17 cellular contexts compared by ENCODE assay signal in genomic region chr3:43215684-43216336, GRCh38.
DNase-seq lines count a peak whose midpoint lies in the region; TF ChIP-seq lines count a peak whose summit lies in the region.
"Had no signal": no experiment of that assay in that cellular context is flagged by ENCODE, and none has a peak within 500 bp of the region (broad histone marks: within the 10 kb centered on the region; RNA-seq: fewer than 3 reads in every experiment).

No MANE protein-coding gene starts in this region.

- H3K9ac ChIP-seq in neural progenitor cell = no peak overlapping the region

- H3K4me1 ChIP-seq in neural progenitor cell = no peaks in the 10 kb centered on the region
- H3K4me1 ChIP-seq: SJCRH30 had no signal

- H2AFZ ChIP-seq in neural progenitor cell (replicated peaks) = no peak overlapping the region

- no peak overlapping the region for H3K4me3 Mint-ChIP-seq in neural progenitor cell
- H3K4me3 Mint-ChIP-seq: brain, HFFc6 had no signal

- no peaks in the 10 kb centered on the region for H3K9me3 ChIP-seq in WERI-Rb-1 (ENCODE audit: severe bottlenecking)
- H3K9me3 ChIP-seq in neural progenitor cell (ENCODE audit: low read depth) = no peaks in the 10 kb centered on the region
- H3K9me3 ChIP-seq: SJCRH30 had no signal

- H3K36me3 Mint-ChIP-seq in neural progenitor cell = no peaks in the 10 kb centered on the region
- H3K36me3 Mint-ChIP-seq: brain had no signal

- no peaks in the 10 kb centered on the region for H3K4me1 Mint-ChIP-seq in neural progenitor cell
- H3K4me1 Mint-ChIP-seq: brain had no signal

- H3K27ac ChIP-seq in WERI-Rb-1 (no peak overlapping the region), neural progenitor cell (no peak overlapping the region)
- H3K27ac ChIP-seq: 22Rv1, SJCRH30 had no signal

- H3K4me2 ChIP-seq in neural progenitor cell = no peak overlapping the region

- H3K79me2 ChIP-seq in neural progenitor cell (ENCODE audit: low read depth) = no peaks in the 10 kb centered on the region

- no peaks in the 10 kb centered on the region for H3F3A ChIP-seq in neural progenitor cell (ENCODE audit: low read depth)

- DNase-seq in DMS79 treated with DMSO at 0.1 percent for 48 hours (lab: John Stamatoyannopoulos, UW) = peak; percentile 5
- no peak for DNase-seq in DMS79 (lab: John Stamatoyannopoulos, UW)
- no peak for DNase-seq in HFF-Myc (ENCODE audit: extremely low read depth, low read depth)
- no peak for DNase-seq in WERI-Rb-1
- peak; percentile 8 for DNase-seq in neural progenitor cell (ENCODE audit: low spot score)
- DNase-seq in ecto neural progenitor cell (ENCODE audit: low spot score) = no peak
- no peak for DNase-seq in SHP77 treated with DMSO at 0.1 percent for 48 hours (lab: John Stamatoyannopoulos, UW)
- no peak for DNase-seq in HuH-7.5 (ENCODE audit: low spot score)
- DNase-seq: activated effector memory CD4-positive, alpha-beta T cell treated with Interleukin-2 at 50 U/mL for 16 hours; HFFc6; NCI-H2081 treated with DMSO at 0.1 percent for 48 hours; right cardiac atrium; SJCRH30; stimulated activated CD4-positive, alpha-beta T cell treated with anti-CD3 and anti-CD28 coated beads, Interleukin-2, amount 100 ng/mL, for 48 hours; trophoblast cell had no signal

- no peaks in the 10 kb centered on the region for H4K20me1 ChIP-seq in neural progenitor cell (ENCODE audit: low read depth)

- no peaks in the 10 kb centered on the region for H3K36me3 ChIP-seq in WERI-Rb-1
- no peaks in the 10 kb centered on the region for H3K36me3 ChIP-seq in neural progenitor cell
- H3K36me3 ChIP-seq: SJCRH30 had no signal

- H3K4me3 ChIP-seq in HFF-Myc (replicated peaks; ENCODE audit: low read depth, low read length) (no peak overlapping the region), WERI-Rb-1 (ENCODE audit: low read depth, low read length) (no peak overlapping the region), neural progenitor cell (no peak overlapping the region)
- H3K4me3 ChIP-seq: SJCRH30 had no signal

- H3K27me3 Mint-ChIP-seq in neural progenitor cell (ENCODE audit: insufficient read depth, low read depth) = peaks cover 2% of the 10 kb centered on the region

- peak; percentile 15 for TF ChIP-seq CTCF in HFF-Myc (IDR thresholded peaks at IDR 0.05; ENCODE audit: low read depth, low read length, missing control alignments)
- peak; percentile 33; the same call in 1 of the 2 replicates for TF ChIP-seq CTCF in WERI-Rb-1 (IDR thresholded peaks at IDR 0.05; ENCODE audit: low read depth, low read length)
- TF ChIP-seq CTCF in neural progenitor cell (IDR thresholded peaks at IDR 0.05) = peak; percentile 40

- H3K27me3 ChIP-seq in WERI-Rb-1 (ENCODE audit: insufficient read depth, low read depth, severe bottlenecking) (no peaks in the 10 kb centered on the region), neural progenitor cell (no peaks in the 10 kb centered on the region)
- H3K27me3 ChIP-seq: SJCRH30 had no signal

- no peaks in the 10 kb centered on the region for H3K9me3 Mint-ChIP-seq in neural progenitor cell
- H3K9me3 Mint-ChIP-seq: HFFc6 had no signal

- no peak overlapping the region for H3K27ac Mint-ChIP-seq in neural progenitor cell
- H3K27ac Mint-ChIP-seq: brain, HFFc6 had no signal

Comparison
In these comparisons a context has a peak if more than half of its experiments do, and no peak if none do; other contexts are left out.
1. DNase-seq: peak in DMS79 treated with DMSO at 0.1 percent for 48 hours (single experiment) and neural progenitor cell (single experiment); none in DMS79 (single experiment), HFF-Myc (single experiment), WERI-Rb-1 (single experiment), ecto neural progenitor cell (single experiment), SHP77 treated with DMSO at 0.1 percent for 48 hours (single experiment) and HuH-7.5 (single experiment).
2. Peak in every context shown above with its lines, with median percentiles within 50 percentile points of each other: CTCF ChIP-seq.